Comparison of ENCODE assay signal across 27 cellular contexts in the genomic region with DNA sequence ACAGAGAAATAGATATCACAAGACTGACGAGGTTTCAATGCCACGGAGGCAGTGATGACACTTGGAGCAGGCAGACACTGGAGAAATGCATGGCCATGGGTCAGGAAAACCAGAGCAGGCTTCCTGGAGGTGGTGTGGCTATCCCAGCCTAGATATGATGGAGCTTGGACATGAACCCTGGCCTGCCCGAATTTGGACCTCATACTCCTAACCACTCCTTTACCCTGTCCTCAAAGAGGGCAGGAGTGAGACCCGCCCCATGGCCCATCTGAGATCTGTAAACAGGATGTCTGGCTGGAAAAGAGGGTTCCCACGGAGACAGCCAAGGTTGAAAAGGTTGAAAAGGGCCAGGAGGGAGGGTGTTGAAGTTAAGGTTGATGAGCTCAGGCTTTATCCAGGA. TPM values are rescaled to one million over a fixed set of nuclear protein-coding genes. Genes with fewer than 3 reads are reported as not detected.
DNase-seq lines count a peak whose midpoint lies in the region; ATAC-seq, FAIRE-seq and TF ChIP-seq lines count a peak whose summit lies in the region.
"Had no signal": no experiment of that assay in that cellular context is flagged by ENCODE, and none has a peak within 500 bp of the region (broad histone marks: within the 10 kb centered on the region; RNA-seq: fewer than 3 reads in every experiment).

No MANE protein-coding gene starts in this region.

- H2AK5ac ChIP-seq in IMR-90 (ENCODE audit: low read depth, low read length), result no peak overlapping the region

- H2BK20ac ChIP-seq in IMR-90 (ENCODE audit: low read depth, low read length), result no peak overlapping the region

- no peak for TF ChIP-seq CTCF in IMR-90 (conservative IDR thresholded peaks at IDR 0.05; ENCODE audit: low read depth, low read length)
- no peak for TF ChIP-seq CTCF in K562 (IDR thresholded peaks at IDR 0.05 in 2 of 3, conservative IDR thresholded peaks at IDR 0.05 in 1 of 3; ENCODE audit: insufficient read depth in 2 of 3, low read depth in 1 of 3, low read length in 3 of 3)
- no peak for TF ChIP-seq CTCF in HepG2 (CRISPR knock-in tag; IDR thresholded peaks at IDR 0.05)

- no peak overlapping the region for H4K5ac ChIP-seq in IMR-90 (ENCODE audit: low read depth, low read length)

- intact Hi-C loops in IMR-90 (cut with micrococcal nuclease), result no loop called here
- intact Hi-C loops in K562 (cut with micrococcal nuclease), result loop anchor here (10.0 kb wide), 1 partner anchor 725 kb away; a partner anchor contains a TSS
- intact Hi-C loops in HepG2 (cut with micrococcal nuclease; ENCODE audit: unreplicated experiment), result no loop called here

- no peak for DNase-seq in IMR-90
- DNase-seq in K562 (ENCODE audit: extremely low read depth in 1 of 4, low spot score in 3 of 4), result no peak
- peak; percentile 50 for DNase-seq in HepG2 (ENCODE audit: low spot score)
- DNase-seq in G401 (ENCODE audit: low spot score), result no peak
- no peak for DNase-seq in GF-D8 (lab: John Stamatoyannopoulos, UW)
- DNase-seq in T-helper 17 cell, result no peak
- no peak for DNase-seq in stimulated activated CD4-positive, alpha-beta T cell treated with anti-CD3 and anti-CD28 coated beads, Interleukin-2, amount 100 ng/mL, for 48 hours
- DNase-seq: ACHN; CD4-positive, alpha-beta memory T cell; DMS153; Karpas-422; NCI-H1694; NCI-H2081; NCI-H446; NCI-H526 treated with DMSO at 0.1 percent for 48 hours; RPMI8226; SHP77 treated with DMSO at 0.1 percent for 48 hours; SW 1271 had no signal

- no peak overlapping the region for H3K27ac ChIP-seq in IMR-90 (ENCODE audit: insufficient read depth, low read length)
- no peak overlapping the region for H3K27ac ChIP-seq in K562 (ENCODE audit: extremely low read depth, low read depth, low read length)
- peak overlapping the region; percentile 65 for H3K27ac ChIP-seq in HepG2 (ENCODE audit: extremely low read length, insufficient read depth, low read length)
- H3K27ac ChIP-seq: BLaER1 treated with 17β-estradiol and CSF1 and Interleukin-3, amounts not matched to agents 10 nM and 100 nM; HL-60; SK-N-MC had no signal

- TF ChIP-seq RAD21 in IMR-90 (IDR thresholded peaks at IDR 0.05; ENCODE audit: low read length) (no peak), K562 (CRISPR knock-in tag; conservative IDR thresholded peaks at IDR 0.05 in 1 of 2, IDR thresholded peaks at IDR 0.05 in 1 of 2) (no peak), HepG2 (CRISPR knock-in tag; IDR thresholded peaks at IDR 0.05) (no peak)

- peaks cover 12% of the 10 kb centered on the region for H3K9me3 ChIP-seq in IMR-90 (ENCODE audit: control insufficient read depth, insufficient read depth, low read length)
- peaks cover 4% of the 10 kb centered on the region; the same call in 1 of the 2 replicates for H3K9me3 ChIP-seq in K562 (replicated peaks; ENCODE audit: control insufficient read depth, insufficient read depth, low read depth, low read length)
- peaks cover 10% of the 10 kb centered on the region; the same call in 1 of the 2 replicates for H3K9me3 ChIP-seq in HepG2 (ENCODE audit: low read length)
- H3K9me3 ChIP-seq in T-helper 17 cell (ENCODE audit: control insufficient read depth, low read length, poor library complexity, severe bottlenecking), result no peaks in the 10 kb centered on the region

- H3K36me3 ChIP-seq in IMR-90 (ENCODE audit: control insufficient read depth, insufficient read depth, low read length), result no peaks in the 10 kb centered on the region
- no peaks in the 10 kb centered on the region for H3K36me3 ChIP-seq in K562 (ENCODE audit: control insufficient read depth, insufficient read depth, low read length)
- no peaks in the 10 kb centered on the region for H3K36me3 ChIP-seq in HepG2 (replicated peaks in 1 of 2; ENCODE audit: control insufficient read depth in 1 of 2, insufficient read depth in 2 of 2, low read length in 2 of 2)
- H3K36me3 ChIP-seq: BLaER1 treated with 17β-estradiol and CSF1 and Interleukin-3, amounts not matched to agents 10 nM and 100 nM had no signal

- no peak overlapping the region for H3K4ac ChIP-seq in IMR-90 (ENCODE audit: low read depth, low read length)

- H2BK15ac ChIP-seq in IMR-90 (ENCODE audit: low read depth, low read length), result no peak overlapping the region

- POLR2A ChIA-PET in IMR-90 (lab: Charles Lee; ENCODE audit: unreplicated experiment) (no interaction called here), K562 (lab: Yijun Ruan, JAX) (no interaction called here), HepG2 (lab: Yijun Ruan, JAX) (no interaction called here)

- no peaks in the 10 kb centered on the region for H3K79me2 ChIP-seq in K562 (ENCODE audit: control insufficient read depth, insufficient read depth, low read length)
- H3K79me2 ChIP-seq in HepG2 (ENCODE audit: insufficient read depth, low read length), result no peaks in the 10 kb centered on the region

- H3K4me2 ChIP-seq in IMR-90 (ENCODE audit: low read depth, low read length) (no peak overlapping the region), K562 (ENCODE audit: insufficient read depth, low read length) (no peak overlapping the region), HepG2 (ENCODE audit: low read depth, low read length) (peak overlapping the region; percentile 60)
- H3K4me2 ChIP-seq: BLaER1 treated with 17β-estradiol and CSF1 and Interleukin-3, amounts not matched to agents 10 nM and 100 nM had no signal

- H3K27me3 ChIP-seq in IMR-90 (ENCODE audit: control insufficient read depth, insufficient read depth, low read length) (peaks cover 24% of the 10 kb centered on the region), K562 (ENCODE audit: control insufficient read depth in 2 of 2, insufficient read depth in 2 of 2, low read length in 2 of 2) (no peaks in the 10 kb centered on the region), HepG2 (ENCODE audit: control insufficient read depth in 1 of 2, insufficient read depth in 2 of 2, low read length in 2 of 2) (peaks cover 0 to 3% of the 10 kb centered on the region in 2 experiments; a peak in 1 of 5 replicates)

- no TSS peak for BruUV-seq in IMR-90 (replicated peaks; lab: Mats Ljungman, UMichigan)
- BruUV-seq in K562 (replicated peaks; lab: Mats Ljungman, UMichigan), result no TSS peak
- BruUV-seq in HepG2 (replicated peaks; lab: Mats Ljungman, UMichigan), result no TSS peak

- no peak overlapping the region for H3K23ac ChIP-seq in IMR-90 (ENCODE audit: low read depth, low read length)

- dilution Hi-C loops in IMR-90 (cut with HindIII; ENCODE audit: low sequenced_read_pairs, unreplicated experiment), result no loop called here

- no peak for FAIRE-seq in K562 (lab: Jason Lieb, UNC)
- no peak for FAIRE-seq in HepG2 (lab: Jason Lieb, UNC)
- FAIRE-seq: G401.6, H54 had no signal

- H3K4me1 ChIP-seq in IMR-90 (ENCODE audit: control insufficient read depth, insufficient read depth, low read length) (peaks cover 7% of the 10 kb centered on the region), K562 (replicated peaks in 1 of 2; ENCODE audit: control insufficient read depth in 2 of 2, insufficient read depth in 2 of 2, low read length in 2 of 2) (peaks cover 16 to 37% of the 10 kb centered on the region in 2 experiments), HepG2 (ENCODE audit: insufficient read depth, low read length) (peaks cover 75% of the 10 kb centered on the region)

- no peaks in the 10 kb centered on the region; a peak in 1 of 4 replicates for H3K79me1 ChIP-seq in IMR-90 (ENCODE audit: low read depth in 1 of 2, low read length in 2 of 2)

- H4K20me1 ChIP-seq in IMR-90 (ENCODE audit: insufficient read depth, low read length) (no peaks in the 10 kb centered on the region; the same call in 1 of the 2 replicates), K562 (replicated peaks; ENCODE audit: control insufficient read depth, insufficient read depth, low read length) (no peaks in the 10 kb centered on the region), HepG2 (ENCODE audit: insufficient read depth, low read length) (no peaks in the 10 kb centered on the region)
- H4K20me1 ChIP-seq: BLaER1 treated with 17β-estradiol and CSF1 and Interleukin-3, amounts not matched to agents 10 nM and 100 nM had no signal

- peaks cover 11% of the 10 kb centered on the region for H3K9me1 ChIP-seq in IMR-90 (ENCODE audit: insufficient read depth, low read length)
- no peaks in the 10 kb centered on the region for H3K9me1 ChIP-seq in K562 (ENCODE audit: control insufficient read depth, insufficient read depth, low read length)

- H3K9ac ChIP-seq in IMR-90 (ENCODE audit: low read depth, low read length), result no peak overlapping the region
- no peak overlapping the region for H3K9ac ChIP-seq in K562 (ENCODE audit: insufficient read depth in 1 of 2, low read depth in 2 of 2, low read length in 2 of 2)
- no peak overlapping the region for H3K9ac ChIP-seq in HepG2 (ENCODE audit: insufficient read depth, low read depth, low read length)
- H3K9ac ChIP-seq: BLaER1 treated with 17β-estradiol and CSF1 and Interleukin-3, amounts not matched to agents 10 nM and 100 nM had no signal

- peak overlapping the region; percentile 38 for H2AK9ac ChIP-seq in IMR-90 (replicated peaks; ENCODE audit: low read depth, low read length, poor library complexity)

- ATAC-seq in IMR-90 (ENCODE audit: low read depth), result no peak
- no peak for ATAC-seq in K562
- no peak for ATAC-seq in HepG2
- no peak for ATAC-seq in T-helper 17 cell

- TF ChIP-seq POLR2A in IMR-90 (IDR thresholded peaks at IDR 0.05; ENCODE audit: low read depth, low read length) (no peak), K562 (conservative IDR thresholded peaks at IDR 0.05) (no peak), HepG2 (IDR thresholded peaks at IDR 0.05; ENCODE audit: insufficient read depth in 1 of 2, low read depth in 2 of 2, low read length in 2 of 2) (no peak)

- no peaks in the 10 kb centered on the region for H3K36me3 Mint-ChIP-seq in T-helper 17 cell (ENCODE audit: low read depth)

- no peak overlapping the region for H2BK120ac ChIP-seq in IMR-90 (ENCODE audit: low read depth, low read length)

- H3K56ac ChIP-seq in IMR-90 (ENCODE audit: extremely low read depth, insufficient read depth, low read length), result no peak overlapping the region

- no peak overlapping the region for H3K14ac ChIP-seq in IMR-90 (replicated peaks; ENCODE audit: low read depth, low read length)

- in situ Hi-C loops in IMR-90 (cut with MboI; ENCODE audit: low sequenced_read_pairs), result no loop called here
- in situ Hi-C loops in K562 (cut with MboI), result loop anchor here (10.0 to 25.0 kb wide), 2 partner anchors 665 to 1508 kb away; no protein-coding TSS in a partner anchor
- in situ Hi-C loops in HepG2 (cut with HindIII; ENCODE audit: extremely low pct_ligation_motif_present, low pct_unique_long_range_greater_than_20kb), result loop anchor here (25.0 kb wide), 1 partner anchor 658 kb away; no protein-coding TSS in a partner anchor
- in situ Hi-C loops in G401 (cut with HindIII; ENCODE audit: low sequenced_read_pairs), result no loop called here

- H3K27me3 Mint-ChIP-seq in T-helper 17 cell, result peaks cover 21% of the 10 kb centered on the region

- no peak overlapping the region for H4K91ac ChIP-seq in IMR-90 (ENCODE audit: insufficient read depth, low read depth, low read length)

- no peak overlapping the region for H3K18ac ChIP-seq in IMR-90 (ENCODE audit: low read depth, low read length)

- 65% methylated on average over 2 of the region's 5 CpGs; no CpG with 5 or more reads in 1 of the 2 experiments for WGBS in IMR-90 (ENCODE audit: extremely low coverage in 2 of 2, insufficient read length in 1 of 2), 2 experiments
- 19% methylated on average over 5 of the region's 5 CpGs for WGBS in K562 (ENCODE audit: insufficient coverage, low coverage, missing lambda C conversion rate)
- 34% methylated on average over 5 of the region's 5 CpGs for WGBS in HepG2 (ENCODE audit: low lambda C conversion rate)

- H2AFZ ChIP-seq in IMR-90 (replicated peaks; ENCODE audit: low read length, poor library complexity) (no peak overlapping the region), K562 (ENCODE audit: low read depth, low read length) (no peak overlapping the region), HepG2 (ENCODE audit: low read length) (no peak overlapping the region)

- H3K4me3 Mint-ChIP-seq in T-helper 17 cell, result no peak overlapping the region
- H3K4me3 Mint-ChIP-seq: CD4-positive, alpha-beta memory T cell; IgD-negative memory B cell had no signal

- CTCF ChIA-PET in IMR-90 (lab: Yijun Ruan, JAX) (no interaction called here), K562 (lab: Yijun Ruan, JAX; ENCODE audit: low intra/inter-chr PET ratio) (no interaction called here), HepG2 (lab: Yijun Ruan, JAX; ENCODE audit: low intra/inter-chr PET ratio, low total read pairs) (no interaction called here)

- H3K4me3 ChIP-seq in IMR-90 (ENCODE audit: insufficient read depth, low read depth, low read length) (no peak overlapping the region), K562 (no peak overlapping the region), HepG2 (replicated peaks in 1 of 3; ENCODE audit: insufficient read depth in 1 of 3, low read depth in 2 of 3, low read length in 3 of 3) (peak overlapping the region in 1 of 3 experiments; percentile 3; a peak in 1 of 6 replicates)
- H3K4me3 ChIP-seq: BLaER1 treated with 17β-estradiol and CSF1 and Interleukin-3, amounts not matched to agents 10 nM and 100 nM; SK-N-MC had no signal

- H3K27ac Mint-ChIP-seq in T-helper 17 cell, result no peak overlapping the region
- H3K27ac Mint-ChIP-seq: CD4-positive, alpha-beta memory T cell; IgD-negative memory B cell had no signal

- no peak overlapping the region for H2BK5ac ChIP-seq in IMR-90 (ENCODE audit: low read depth, low read length, poor library complexity, severe bottlenecking)

- H3K4me1 Mint-ChIP-seq in T-helper 17 cell, result peaks cover 11% of the 10 kb centered on the region

- H4K8ac ChIP-seq in IMR-90 (ENCODE audit: low read depth in 2 of 2, low read length in 2 of 2), result no peak overlapping the region

- no peak for TF ChIP-seq EP300 in K562 (IDR thresholded peaks at IDR 0.05; ENCODE audit: low read length)
- no peak for TF ChIP-seq EP300 in HepG2 (IDR thresholded peaks at IDR 0.05; ENCODE audit: low read depth in 2 of 2, low read length in 2 of 2)
- TF ChIP-seq EP300 in HepG2 (CRISPR knock-in tag; IDR thresholded peaks at IDR 0.05; ENCODE audit: borderline replicate concordance), result no peak

RNA-seq across cellular contexts. Expression of a gene that starts 31.0 kb away (rescaled TPM):
- total RNA-seq in IMR-90 (2012; rRNA removed) (not detected in 2 replicates), K562 (2014; rRNA removed) (not detected in 2 replicates), K562 (2014; rRNA removed; fragmentation: Illumina TruSeq; extraction: Trizol) (not detected in 2 replicates), K562 (2015; rRNA removed; fragmentation: Illumina TruSeq; extraction: Trizol) (not detected in 2 replicates), K562 (2021) (not detected in 2 replicates), HepG2 (2016; rRNA removed; fragmentation: Illumina TruSeq; extraction: Trizol) (16.3 and 27.7 TPM in 2 replicates), T-helper 17 cell (not detected)
- polyA plus RNA-seq in IMR-90 (2012; rRNA removed) (0.07 TPM in 2 replicates), K562 (2011; rRNA removed) (not detected in 2 replicates), K562 (2014; fragmentation: Illumina TruSeq; extraction: Trizol) (not detected in 2 replicates), K562 (2014; fragmentation: Nextera tagmentation; extraction: Ambion mirVana) (not detected), K562 (2014; rRNA removed) (not detected in 2 replicates), HepG2 (2011; rRNA removed) (26.7 and 29.3 TPM in 2 replicates)
- 0.10 TPM in 1 of 2 replicates, not detected in the other for polyA plus RNA-seq in IMR-90 (2012; cell fraction: cytosol; rRNA removed)
- 0.11 and 0.21 TPM in 2 replicates for polyA plus RNA-seq in IMR-90 (2012; cell fraction: nucleus; rRNA removed; ENCODE audit: low replicate concordance)
- total RNA-seq in K562 (2011; cell fraction: chromatin; rRNA removed; ENCODE audit: low replicate concordance), result not detected in 2 replicates
- total RNA-seq in K562 (2011; cell fraction: nucleolus; rRNA removed), result not detected in 2 replicates
- not detected in 2 replicates for total RNA-seq in K562 (2011; cell fraction: nucleoplasm; rRNA removed)
- 0.04 TPM in 1 of 2 replicates, not detected in the other for polyA plus RNA-seq in K562 (2011; cell fraction: cytosol; rRNA removed)
- not detected in 2 replicates for polyA plus RNA-seq in K562 (2011; cell fraction: nucleus; rRNA removed)
- polyA plus RNA-seq in K562 (2012), result 0.06 TPM in 1 of 2 replicates, not detected in the other
- polyA minus RNA-seq in K562 (2011; rRNA and poly(A)+ RNA removed), result not detected in 2 replicates
- not detected in 2 replicates for polyA minus RNA-seq in K562 (2011; cell fraction: cytosol; rRNA and poly(A)+ RNA removed)
- not detected in 2 replicates for polyA minus RNA-seq in K562 (2011; cell fraction: nucleus; rRNA and poly(A)+ RNA removed)
- 4.8 and 4.9 TPM in 2 replicates for total RNA-seq in HepG2 (2016; cell fraction: cytosol; rRNA removed; fragmentation: Illumina TruSeq; extraction: Trizol; ENCODE audit: low read depth)
- total RNA-seq in HepG2 (2016; cell fraction: insoluble cytoplasmic fraction; rRNA removed; fragmentation: Illumina TruSeq; extraction: Trizol), result 11.8 and 26.8 TPM in 2 replicates
- 14.4 and 15.6 TPM in 2 replicates for total RNA-seq in HepG2 (2016; cell fraction: membrane; rRNA removed; fragmentation: Illumina TruSeq; extraction: Trizol)
- total RNA-seq in HepG2 (2016; cell fraction: nucleus; rRNA removed; fragmentation: Illumina TruSeq; extraction: Trizol), result 34.1 and 42.6 TPM in 2 replicates
- 12.6 and 16.6 TPM in 2 replicates for polyA plus RNA-seq in HepG2 (2011; cell fraction: cytosol; rRNA removed)
- polyA plus RNA-seq in HepG2 (2011; cell fraction: nucleus; rRNA removed), result 18.2 and 18.5 TPM in 2 replicates
- polyA plus RNA-seq in HepG2 (2012), result 19.0 and 20.2 TPM in 2 replicates
- 8.8 and 9.3 TPM in 2 replicates for polyA plus RNA-seq in HepG2 (2016; cell fraction: cytosol; fragmentation: Illumina TruSeq; extraction: Trizol; ENCODE audit: low read depth)
- polyA plus RNA-seq in HepG2 (2016; cell fraction: insoluble cytoplasmic fraction; fragmentation: Illumina TruSeq; extraction: Trizol; ENCODE audit: low read depth), result 27.5 and 38.0 TPM in 2 replicates
- polyA plus RNA-seq in HepG2 (2016; cell fraction: membrane; fragmentation: Illumina TruSeq; extraction: Trizol; ENCODE audit: low read depth), result 18.2 and 23.6 TPM in 2 replicates
- polyA plus RNA-seq in HepG2 (2016; cell fraction: nucleus; fragmentation: Illumina TruSeq; extraction: Trizol; ENCODE audit: insufficient read depth, low read depth), result 100 and 101 TPM in 2 replicates
- 66.5 TPM in 1 of 2 replicates, not detected in the other for polyA minus RNA-seq in HepG2 (2011; rRNA and poly(A)+ RNA removed; ENCODE audit: low replicate concordance)
- polyA minus RNA-seq in HepG2 (2011; cell fraction: cytosol; rRNA and poly(A)+ RNA removed), result 19.2 and 22.2 TPM in 2 replicates
- 6.3 and 7.8 TPM in 2 replicates for polyA minus RNA-seq in HepG2 (2011; cell fraction: nucleus; rRNA and poly(A)+ RNA removed)
- total RNA-seq in G401 (2014; rRNA removed; shearing (Covaris generic)), result not detected in 2 replicates
- total RNA-seq: Calu3; CD4-positive, alpha-beta memory T cell; HT1080; M059J had no signal
- polyA plus RNA-seq: CD4-positive, alpha-beta memory T cell; IgD-negative memory B cell had no signal

RNA-seq across cellular contexts. Expression of a gene that starts 49.4 kb away (rescaled TPM):
- total RNA-seq in IMR-90 (2012; rRNA removed) (2.5 and 3.3 TPM in 2 replicates), K562 (2014; rRNA removed) (not detected in 2 replicates), K562 (2014; rRNA removed; fragmentation: Illumina TruSeq; extraction: Trizol) (not detected in 2 replicates), K562 (2015; rRNA removed; fragmentation: Illumina TruSeq; extraction: Trizol) (not detected in 2 replicates), K562 (2021) (not detected in 2 replicates), HepG2 (2016; rRNA removed; fragmentation: Illumina TruSeq; extraction: Trizol) (not detected in 2 replicates), T-helper 17 cell (not detected)
- polyA plus RNA-seq in IMR-90 (2012; rRNA removed) (9.0 and 9.7 TPM in 2 replicates), K562 (2011; rRNA removed) (0.01 TPM in 1 of 2 replicates, not detected in the other), K562 (2014; fragmentation: Illumina TruSeq; extraction: Trizol) (not detected in 2 replicates), K562 (2014; fragmentation: Nextera tagmentation; extraction: Ambion mirVana) (not detected), K562 (2014; rRNA removed) (not detected in 2 replicates), HepG2 (2011; rRNA removed) (not detected in 2 replicates)
- 3.9 and 6.9 TPM in 2 replicates for polyA plus RNA-seq in IMR-90 (2012; cell fraction: cytosol; rRNA removed)
- polyA plus RNA-seq in IMR-90 (2012; cell fraction: nucleus; rRNA removed; ENCODE audit: low replicate concordance), result 4.2 TPM in 2 replicates
- not detected in 2 replicates for total RNA-seq in K562 (2011; cell fraction: chromatin; rRNA removed; ENCODE audit: low replicate concordance)
- not detected in 2 replicates for total RNA-seq in K562 (2011; cell fraction: nucleolus; rRNA removed)
- total RNA-seq in K562 (2011; cell fraction: nucleoplasm; rRNA removed), result not detected in 2 replicates
- polyA plus RNA-seq in K562 (2011; cell fraction: cytosol; rRNA removed), result not detected in 2 replicates
- not detected in 2 replicates for polyA plus RNA-seq in K562 (2011; cell fraction: nucleus; rRNA removed)
- polyA plus RNA-seq in K562 (2012), result not detected in 2 replicates
- not detected in 2 replicates for polyA minus RNA-seq in K562 (2011; rRNA and poly(A)+ RNA removed)
- not detected in 2 replicates for polyA minus RNA-seq in K562 (2011; cell fraction: cytosol; rRNA and poly(A)+ RNA removed)
- not detected in 2 replicates for polyA minus RNA-seq in K562 (2011; cell fraction: nucleus; rRNA and poly(A)+ RNA removed)
- total RNA-seq in HepG2 (2016; cell fraction: cytosol; rRNA removed; fragmentation: Illumina TruSeq; extraction: Trizol; ENCODE audit: low read depth), result not detected in 2 replicates
- not detected in 2 replicates for total RNA-seq in HepG2 (2016; cell fraction: insoluble cytoplasmic fraction; rRNA removed; fragmentation: Illumina TruSeq; extraction: Trizol)
- not detected in 2 replicates for total RNA-seq in HepG2 (2016; cell fraction: membrane; rRNA removed; fragmentation: Illumina TruSeq; extraction: Trizol)
- not detected in 2 replicates for total RNA-seq in HepG2 (2016; cell fraction: nucleus; rRNA removed; fragmentation: Illumina TruSeq; extraction: Trizol)
- not detected in 2 replicates for polyA plus RNA-seq in HepG2 (2011; cell fraction: cytosol; rRNA removed)
- polyA plus RNA-seq in HepG2 (2011; cell fraction: nucleus; rRNA removed), result not detected in 2 replicates
- not detected in 2 replicates for polyA plus RNA-seq in HepG2 (2012)
- not detected in 2 replicates for polyA plus RNA-seq in HepG2 (2016; cell fraction: cytosol; fragmentation: Illumina TruSeq; extraction: Trizol; ENCODE audit: low read depth)
- polyA plus RNA-seq in HepG2 (2016; cell fraction: insoluble cytoplasmic fraction; fragmentation: Illumina TruSeq; extraction: Trizol; ENCODE audit: low read depth), result not detected in 2 replicates
- polyA plus RNA-seq in HepG2 (2016; cell fraction: membrane; fragmentation: Illumina TruSeq; extraction: Trizol; ENCODE audit: low read depth), result not detected in 2 replicates
- not detected in 2 replicates for polyA plus RNA-seq in HepG2 (2016; cell fraction: nucleus; fragmentation: Illumina TruSeq; extraction: Trizol; ENCODE audit: insufficient read depth, low read depth)
- polyA minus RNA-seq in HepG2 (2011; rRNA and poly(A)+ RNA removed; ENCODE audit: low replicate concordance), result 0.05 TPM in 1 of 2 replicates, not detected in the other
- not detected in 2 replicates for polyA minus RNA-seq in HepG2 (2011; cell fraction: cytosol; rRNA and poly(A)+ RNA removed)
- polyA minus RNA-seq in HepG2 (2011; cell fraction: nucleus; rRNA and poly(A)+ RNA removed), result not detected in 2 replicates
- total RNA-seq in G401 (2014; rRNA removed; shearing (Covaris generic)), result 0.14 and 0.55 TPM in 2 replicates
- total RNA-seq: Calu3; CD4-positive, alpha-beta memory T cell had no signal
- polyA plus RNA-seq: CD4-positive, alpha-beta memory T cell; IgD-negative memory B cell had no signal

Comparison
In these comparisons a context has a peak if more than half of its experiments do, and no peak if none do; other contexts are left out.
1. in situ Hi-C loops: an anchor here in K562 (10.0 to 25.0 kb wide) and HepG2 (25.0 kb wide); none called in IMR-90 and G401.